20 cellular contexts compared by ENCODE assay signal in genomic region chr3:113270786-113271185, GRCh38. TPM values are rescaled to one million over a fixed set of nuclear protein-coding genes. Genes with fewer than 3 reads are reported as not detected.
"Had no signal": no experiment of that assay in that cellular context is flagged by ENCODE, and none has a peak within 500 bp of the region (broad histone marks: within the 10 kb centered on the region; RNA-seq: fewer than 3 reads in every experiment).

No MANE protein-coding gene starts in this region.

- DNase-seq: activated CD4-positive, alpha-beta memory T cell treated with anti-CD3 and anti-CD28 coated beads for 36 hours; activated CD4-positive, alpha-beta T cell treated with anti-CD3 and anti-CD28 coated beads for 4 hours; activated CD4-positive, CD25-positive, alpha-beta regulatory T cell; activated effector memory CD4-positive, alpha-beta T cell treated with Interleukin-2 at 50 U/mL for 16 hours; activated naive CD4-positive, alpha-beta T cell treated with anti-CD3 and anti-CD28 coated beads for 36 hours; activated naive CD8-positive, alpha-beta T cell treated with anti-CD3 and anti-CD28 coated beads, Interleukin-2, amount 50 U/mL, for 24 hours; activated T-cell treated with anti-CD3 and anti-CD28 coated beads, Interleukin-2, amount 50 U/mL, for 72 hours; caudate nucleus; effector memory CD4-positive, alpha-beta T cell; immature natural killer cell; left cardiac atrium; spleen; stimulated activated CD4-positive, alpha-beta T cell treated with anti-CD3 and anti-CD28 coated beads, Interleukin-4, amount 100 ng/mL, for 24 hours; stimulated activated naive CD8-positive, alpha-beta T cell treated with anti-CD3 and anti-CD28 coated beads, Interleukin-15, Interleukin-2, amounts not matched to agents 100 U/mL and 50 U/mL, for 24 hours; T1000 had no signal

- H3K9me3 ChIP-seq: spleen, tibial nerve had no signal

- H3K4me3 ChIP-seq: neural progenitor cell, spleen, tibial nerve had no signal

- H3K27me3 ChIP-seq: neural progenitor cell, tibial nerve had no signal

- ATAC-seq: activated naive CD8-positive, alpha-beta T cell treated with anti-CD3 and anti-CD28 coated beads, Interleukin-2, amount 50 U/mL, for 24 hours; activated T-cell treated with anti-CD3 and anti-CD28 coated beads, Interleukin-2, amount 50 U/mL, for 72 hours; left cardiac atrium; stimulated activated naive CD8-positive, alpha-beta T cell treated with anti-CD3 and anti-CD28 coated beads, Interleukin-15, Interleukin-2, amounts not matched to agents 100 U/mL and 50 U/mL, for 24 hours had no signal

- H3K27ac ChIP-seq: neural progenitor cell, spleen, tibial nerve had no signal

RNA-seq across cellular contexts. Expression of gene BOC, which starts 59.4 kb away (rescaled TPM):
- total RNA-seq: activated CD4-positive, alpha-beta memory T cell treated with anti-CD3 and anti-CD28 coated beads for 36 hours; dermis microvascular lymphatic vessel endothelial cell; endothelial cell of umbilical vein; mononuclear cell had no signal
